Comparison of ENCODE assay signal across 21 cellular contexts in genomic region chr17:45958994-45959665, GRCh38. TPM values are rescaled to one million over a fixed set of nuclear protein-coding genes. Genes with fewer than 3 reads are reported as not detected.
DNase-seq lines count a peak whose midpoint lies in the region; ATAC-seq, FAIRE-seq and TF ChIP-seq lines count a peak whose summit lies in the region.
"Had no signal": no experiment of that assay in that cellular context is flagged by ENCODE, and none has a peak within 500 bp of the region (broad histone marks: within the 10 kb centered on the region; RNA-seq: fewer than 3 reads in every experiment).

No MANE protein-coding gene starts in this region.

- H3K9me3 ChIP-seq in SK-N-MC (ENCODE audit: low read depth, low read length) = no peaks in the 10 kb centered on the region
- H3K9me3 ChIP-seq: BLaER1 had no signal

- H3K4me1 ChIP-seq in foreskin keratinocyte = no peaks in the 10 kb centered on the region
- H3K4me1 ChIP-seq: BLaER1 had no signal

- TF ChIP-seq CTCF in foreskin keratinocyte (conservative IDR thresholded peaks at IDR 0.05) = no peak

- H3K27me3 ChIP-seq in foreskin keratinocyte = peaks cover 13% of the 10 kb centered on the region
- H3K27me3 ChIP-seq: BLaER1 had no signal

- no peak overlapping the region for H3K4me3 ChIP-seq in SK-N-MC
- H3K4me3 ChIP-seq: BLaER1, GM12878 had no signal

- peak; percentile 3 for DNase-seq in NCI-H1105 treated with DMSO at 0.1 percent for 48 hours (lab: John Stamatoyannopoulos, UW)
- no peak for DNase-seq in NCI-H1105 (lab: John Stamatoyannopoulos, UW)
- DNase-seq in HTR-8/SVneo (ENCODE audit: insufficient read length, low spot score) = no peak
- DNase-seq in SK-N-MC (ENCODE audit: low read depth, low spot score) = no peak
- peak; percentile 32 to 57 for DNase-seq in foreskin keratinocyte
- no peak for DNase-seq in NCI-H2081 treated with DMSO at 0.1 percent for 48 hours (lab: John Stamatoyannopoulos, UW)
- DNase-seq: 8988T; CD4-positive, alpha-beta memory T cell; DMS153; DND-41; EL; H9 had no signal

- ATAC-seq in foreskin keratinocyte (no peak), SK-N-SH treated with all-trans-retinoic acid at 6 μM for 48 hours (no peak)
- ATAC-seq: GM12878, HepG2 had no signal

- H3K9ac ChIP-seq in SK-N-MC (ENCODE audit: insufficient read length) = no peak overlapping the region
- H3K9ac ChIP-seq: BLaER1 had no signal

- H3K36me3 ChIP-seq in SK-N-MC (ENCODE audit: insufficient read depth, low read length) = peaks cover 18% of the 10 kb centered on the region
- H3K36me3 ChIP-seq: BLaER1 had no signal

- H3K27ac ChIP-seq in SK-N-MC (0 out of 2 replicates have a peak overlapping the region, but pooled peaks have one; percentile 54), foreskin keratinocyte (no peak overlapping the region)
- H3K27ac ChIP-seq: BLaER1 had no signal

- FAIRE-seq in HTR-8/SVneo (lab: Jason Lieb, UNC) = peak; percentile 31
- FAIRE-seq: GM12878, H1, HepG2 had no signal

TF ChIP-seq in SK-N-SH treated with all-trans-retinoic acid at 6 μM for 48 hours, 23 proteins besides CTCF, POLR2A, EP300 and RAD21:
- TF ChIP-seq TSHZ2 (CRISPR knock-in tag; IDR thresholded peaks at IDR 0.05) (no peak), ISL1 (CRISPR knock-in tag; IDR thresholded peaks at IDR 0.05) (no peak), PATZ1 (CRISPR knock-in tag; IDR thresholded peaks at IDR 0.05; ENCODE audit: borderline replicate concordance) (no peak), CREB5 (CRISPR knock-in tag; IDR thresholded peaks at IDR 0.05; ENCODE audit: low read depth) (no peak)

RNA-seq across cellular contexts. Expression of gene STH, which starts 39.9 kb away (rescaled TPM):
- total RNA-seq in foreskin keratinocyte = not detected in 2 replicates
- not detected in 2 replicates for polyA plus RNA-seq in foreskin keratinocyte
- total RNA-seq: A673; CD4-positive, alpha-beta memory T cell; G401; GM12878; H1; H9; HepG2 had no signal
- polyA plus RNA-seq: AG04450; CD14-positive monocyte; CD4-positive, alpha-beta memory T cell; GM12878; H1; HepG2 had no signal

Comparison
In these comparisons a context has a peak if more than half of its experiments do, and no peak if none do; other contexts are left out.
1. DNase-seq: peak in NCI-H1105 treated with DMSO at 0.1 percent for 48 hours (single experiment) and foreskin keratinocyte (2 of 2); none in NCI-H1105 (single experiment), HTR-8/SVneo (single experiment), SK-N-MC (single experiment) and NCI-H2081 treated with DMSO at 0.1 percent for 48 hours (single experiment).